ENCODE assay signal across 33 cellular contexts in the genomic region with DNA sequence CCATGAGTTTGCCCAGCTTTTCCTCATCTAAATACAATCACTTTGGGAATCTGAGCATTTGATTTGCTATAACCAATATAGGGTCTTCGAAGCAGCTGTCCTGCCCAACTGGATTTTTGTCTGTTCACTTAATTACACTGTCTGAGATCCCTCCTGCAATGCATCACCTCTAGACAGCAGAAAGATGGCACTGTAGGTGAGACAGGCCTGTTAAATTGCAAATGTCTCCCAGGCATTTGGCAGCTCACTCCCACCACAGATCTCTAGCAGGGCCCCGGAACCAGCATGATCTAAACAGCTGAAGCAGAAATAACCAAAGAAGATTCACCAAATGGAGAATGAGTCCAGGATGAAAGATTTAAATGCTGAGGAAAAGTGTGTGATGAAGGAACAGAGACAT. TPM values are rescaled to one million over a fixed set of nuclear protein-coding genes. Genes with fewer than 3 reads are reported as not detected.
DNase-seq lines count a peak whose midpoint lies in the region; FAIRE-seq and TF ChIP-seq lines count a peak whose summit lies in the region.
"Had no signal": no experiment of that assay in that cellular context is flagged by ENCODE, and none has a peak within 500 bp of the region (broad histone marks: within the 10 kb centered on the region; RNA-seq: fewer than 3 reads in every experiment).

No MANE protein-coding gene starts in this region.

- H3K79me1 ChIP-seq in H1 (ENCODE audit: low read depth, low read length): no peaks in the 10 kb centered on the region

- H3K4me3 ChIP-seq in GM12865 (ENCODE audit: low read depth, low read length) (no peak overlapping the region), OCI-LY1 (ENCODE audit: low read depth, low read length, poor library complexity, severe bottlenecking) (no peak overlapping the region), H1 (ENCODE audit: extremely low read depth in 1 of 4, insufficient read depth in 2 of 4, low read depth in 3 of 4, low read length in 4 of 4) (no peak overlapping the region)
- H3K4me3 ChIP-seq: body of pancreas, left lung, ovary, spleen had no signal

- no peak overlapping the region for H3K23ac ChIP-seq in H1 (ENCODE audit: insufficient read length)

- no peak overlapping the region for H4K5ac ChIP-seq in H1 (ENCODE audit: insufficient read length, low read depth, low read length)

- no peak overlapping the region for H3K27ac Mint-ChIP-seq in activated T-helper 2 cell treated with anti-CD3 and anti-CD28 coated beads, Interferon-gamma antibody, Interleukin-2, Interleukin-4, amounts not matched to agents 10 μg/mL and 5 μg/mL and 100 μg/mL, durations not matched to agents 14 hours and 24 hours and 36 hours
- H3K27ac Mint-ChIP-seq: activated CD4-positive, alpha-beta T cell treated with anti-CD3 and anti-CD28 coated beads for 36 hours; HFFc6; natural killer cell; stimulated activated effector memory CD8-positive, alpha-beta T cell treated with anti-CD3 and anti-CD28 coated beads, Interleukin-12 subunit alpha, Interleukin-12 subunit beta, amount 100 ng/mL, for 72 hours had no signal

- H3F3A ChIP-seq in OCI-LY1 (ENCODE audit: insufficient read depth, low read length): no peaks in the 10 kb centered on the region

- H3K9ac ChIP-seq in OCI-LY1 (ENCODE audit: low read length): no peak overlapping the region
- H3K9ac ChIP-seq in H1 (replicated peaks in 1 of 4; ENCODE audit: extremely low read depth in 1 of 4, low read depth in 3 of 4, low read length in 3 of 4): no peak overlapping the region

- peak overlapping the region; percentile 11; the same call in 1 of the 2 replicates for H2BK5ac ChIP-seq in H1 (ENCODE audit: low read depth, low read length)

- H3K14ac ChIP-seq in H1 (ENCODE audit: insufficient read length): no peak overlapping the region

- TF ChIP-seq CTCF in GM12865 (IDR thresholded peaks at IDR 0.05; ENCODE audit: insufficient read depth, low read depth, low read length, missing control alignments) (peak; percentile 5), OCI-LY1 (IDR thresholded peaks at IDR 0.05; ENCODE audit: low read length) (peak; percentile 26; the same call in 1 of the 2 replicates), H1 (IDR thresholded peaks at IDR 0.05; ENCODE audit: control extremely low read depth in 1 of 3, insufficient read depth in 1 of 3, low read depth in 1 of 3, low read length in 3 of 3) (peak in 1 of 3 experiments; percentile 29; a peak in 1 of 4 replicates)

- H3K9me2 ChIP-seq in OCI-LY1 (ENCODE audit: low read depth, low read length): no peaks in the 10 kb centered on the region

- WGBS in H1 (ENCODE audit: extremely low coverage in 1 of 2, insufficient coverage in 1 of 2, insufficient read length in 1 of 2, insufficient replicate concordance in 2 of 2, low coverage in 1 of 2, low lambda C conversion rate in 2 of 2, missing lambda C conversion rate in 1 of 2), 2 experiments: 92% methylated on average over 2 of the region's 2 CpGs; no CpG with 5 or more reads in 1 of the 2 experiments

- CTCF ChIA-PET in H1 (lab: Charles Lee; ENCODE audit: partially characterized antibody): interaction anchor here (0.5 to 4.9 kb wide), 12 partner anchors 11 to 172 kb away, joined by 3 to 52 read pairs (median 3); no protein-coding TSS in a partner anchor

- H3K79me2 ChIP-seq in OCI-LY1 (ENCODE audit: insufficient read depth, low read length) (no peaks in the 10 kb centered on the region), H1 (ENCODE audit: control insufficient read depth in 1 of 2, insufficient read depth in 2 of 2, low read length in 2 of 2) (no peaks in the 10 kb centered on the region)

- H3K9me3 Mint-ChIP-seq in activated T-helper 2 cell treated with anti-CD3 and anti-CD28 coated beads, Interferon-gamma antibody, Interleukin-2, Interleukin-4, amounts not matched to agents 10 μg/mL and 5 μg/mL and 100 μg/mL, durations not matched to agents 14 hours and 24 hours and 36 hours: no peaks in the 10 kb centered on the region
- H3K9me3 Mint-ChIP-seq: HFFc6; natural killer cell; stimulated activated effector memory CD8-positive, alpha-beta T cell treated with anti-CD3 and anti-CD28 coated beads, Interleukin-12 subunit alpha, Interleukin-12 subunit beta, amount 100 ng/mL, for 72 hours had no signal

- peaks cover 13% of the 10 kb centered on the region for H3K27me3 Mint-ChIP-seq in activated T-helper 2 cell treated with anti-CD3 and anti-CD28 coated beads, Interferon-gamma antibody, Interleukin-2, Interleukin-4, amounts not matched to agents 10 μg/mL and 5 μg/mL and 100 μg/mL, durations not matched to agents 14 hours and 24 hours and 36 hours (ENCODE audit: low read depth)

- no peak overlapping the region for H3K4me3 Mint-ChIP-seq in activated T-helper 2 cell treated with anti-CD3 and anti-CD28 coated beads, Interferon-gamma antibody, Interleukin-2, Interleukin-4, amounts not matched to agents 10 μg/mL and 5 μg/mL and 100 μg/mL, durations not matched to agents 14 hours and 24 hours and 36 hours (ENCODE audit: low read depth)
- H3K4me3 Mint-ChIP-seq: activated CD4-positive, alpha-beta T cell treated with anti-CD3 and anti-CD28 coated beads for 36 hours; HFFc6; natural killer cell; stimulated activated effector memory CD8-positive, alpha-beta T cell treated with anti-CD3 and anti-CD28 coated beads, Interleukin-12 subunit alpha, Interleukin-12 subunit beta, amount 100 ng/mL, for 72 hours had no signal

- no peaks in the 10 kb centered on the region for H3K4me1 ChIP-seq in OCI-LY1 (ENCODE audit: insufficient read depth, low read length, severe bottlenecking)
- H3K4me1 ChIP-seq in H1 (replicated peaks in 1 of 4; ENCODE audit: control insufficient read depth in 3 of 4, insufficient read depth in 4 of 4, low read length in 3 of 4): peaks cover 2 to 20% (median 14%) of the 10 kb centered on the region in 4 experiments
- H3K4me1 ChIP-seq: left lung, spleen had no signal

- H3K4me1 Mint-ChIP-seq in activated T-helper 2 cell treated with anti-CD3 and anti-CD28 coated beads, Interferon-gamma antibody, Interleukin-2, Interleukin-4, amounts not matched to agents 10 μg/mL and 5 μg/mL and 100 μg/mL, durations not matched to agents 14 hours and 24 hours and 36 hours (ENCODE audit: low read depth): no peaks in the 10 kb centered on the region
- H3K4me1 Mint-ChIP-seq: activated CD4-positive, alpha-beta T cell treated with anti-CD3 and anti-CD28 coated beads for 36 hours; natural killer cell; stimulated activated effector memory CD8-positive, alpha-beta T cell treated with anti-CD3 and anti-CD28 coated beads, Interleukin-12 subunit alpha, Interleukin-12 subunit beta, amount 100 ng/mL, for 72 hours had no signal

- no peaks in the 10 kb centered on the region for H3K36me3 ChIP-seq in OCI-LY1 (ENCODE audit: insufficient read depth, low read length)
- H3K36me3 ChIP-seq in H1 (ENCODE audit: control insufficient read depth in 2 of 4, insufficient read depth in 4 of 4, low read length in 3 of 4): no peaks in the 10 kb centered on the region
- H3K36me3 ChIP-seq: left lung, ovary, spleen had no signal

- DNase-seq in D341Med (ENCODE audit: low spot score): peak; percentile 43
- DNase-seq in GM12865 (ENCODE audit: low read depth): peak; percentile 18
- DNase-seq in H1 (ENCODE audit: low read depth in 1 of 2, low spot score in 2 of 2): no peak
- DNase-seq in MV-4-11 (lab: John Stamatoyannopoulos, UW): no peak
- DNase-seq in NCI-H2029 (lab: John Stamatoyannopoulos, UW): no peak
- DNase-seq in activated T-helper 2 cell treated with anti-CD3 and anti-CD28 coated beads, Interferon-gamma antibody, Interleukin-2, Interleukin-4, amounts not matched to agents 10 μg/mL and 5 μg/mL and 100 μg/mL, durations not matched to agents 14 hours and 24 hours and 36 hours (ENCODE audit: low spot score): no peak
- DNase-seq: ACHN; activated CD4-positive, alpha-beta T cell treated with anti-CD3 and anti-CD28 coated beads for 36 hours; activated CD8-positive, alpha-beta memory T cell treated with anti-CD3 and anti-CD28 coated beads for 24 hours; activated T-cell treated with anti-CD3 and anti-CD28 coated beads, Interleukin-2, amount 50 U/mL, for 1 hour; body of pancreas; cerebellar nuclear complex; effector CD4-positive, alpha-beta T cell; foreskin fibroblast; GF-D8; HFFc6; IMR-90; left lung; natural killer cell; NCI-H1417 treated with DMSO at 0.1 percent for 48 hours; NCI-H2171; ovary; retina; SHP77; spleen; stimulated activated CD4-positive, alpha-beta T cell treated with anti-CD3 and anti-CD28 coated beads, Interleukin-2, amount 100 ng/mL, for 48 hours; substantia nigra had no signal

- peak; percentile 19 for FAIRE-seq in H1 (lab: Jason Lieb, UNC)

- peak; percentile 13 to 44; a peak in 2 of 4 replicates for TF ChIP-seq RAD21 in H1 (IDR thresholded peaks at IDR 0.05 in 1 of 2, conservative IDR thresholded peaks at IDR 0.05 in 1 of 2; ENCODE audit: low read depth in 2 of 2, low read length in 2 of 2)

- H2BK15ac ChIP-seq in H1 (ENCODE audit: low read length): no peak overlapping the region

- H2BK12ac ChIP-seq in H1 (ENCODE audit: low read depth, low read length): 0 out of 2 replicates have a peak overlapping the region, but pooled peaks have one; percentile 81

- no peak overlapping the region for H2AK5ac ChIP-seq in H1 (ENCODE audit: low read depth, low read length)

- H2BK120ac ChIP-seq in H1 (replicated peaks; ENCODE audit: low read depth, low read length): no peak overlapping the region

- H3K4me2 ChIP-seq in OCI-LY1 (ENCODE audit: low read length) (no peak overlapping the region), H1 (ENCODE audit: insufficient read depth in 1 of 2, low read depth in 2 of 2, low read length in 2 of 2) (no peak overlapping the region)

- POLR2A ChIA-PET in H1 (lab: Charles Lee; ENCODE audit: partially characterized antibody): interaction anchor here (0.6 to 2.1 kb wide), 11 partner anchors 8 to 538 kb away, joined by 3 to 7 read pairs (median 3); partner anchors contain the start of gene INTS6

- no peak overlapping the region for H3K4ac ChIP-seq in H1 (replicated peaks; ENCODE audit: insufficient read length, low read depth, low read length)

- H2AFZ ChIP-seq in OCI-LY1 (ENCODE audit: low read length) (no peak overlapping the region), H1 (ENCODE audit: low read length) (no peak overlapping the region)

- H3K9me3 ChIP-seq in OCI-LY1 (ENCODE audit: low read length) (no peaks in the 10 kb centered on the region), H1 (ENCODE audit: insufficient read depth in 2 of 2, low read depth in 1 of 2, low read length in 1 of 2) (no peaks in the 10 kb centered on the region)
- H3K9me3 ChIP-seq: body of pancreas, left lung, ovary, spleen had no signal

- H4K8ac ChIP-seq in H1 (ENCODE audit: extremely low read depth, insufficient read depth, low read length): no peak overlapping the region

- no peaks in the 10 kb centered on the region for H4K20me1 ChIP-seq in OCI-LY1 (ENCODE audit: insufficient read depth, low read length)
- no peaks in the 10 kb centered on the region for H4K20me1 ChIP-seq in H1 (replicated peaks in 1 of 2; ENCODE audit: control insufficient read depth in 1 of 2, insufficient read depth in 2 of 2, low read length in 2 of 2)

- H3K27ac ChIP-seq in OCI-LY1 (ENCODE audit: low read depth, low read length, poor library complexity, severe bottlenecking) (no peak overlapping the region), H1 (ENCODE audit: low read depth, low read length) (no peak overlapping the region)
- H3K27ac ChIP-seq: body of pancreas, left lung, ovary, spleen had no signal

- no peak overlapping the region; the same call in 1 of the 2 replicates for H2BK20ac ChIP-seq in H1 (ENCODE audit: low read length)

- no peaks in the 10 kb centered on the region for H3K23me2 ChIP-seq in H1 (ENCODE audit: low read depth, low read length)

- H3K27me3 ChIP-seq in OCI-LY1 (ENCODE audit: insufficient read depth, low read length) (no peaks in the 10 kb centered on the region), H1 (replicated peaks in 1 of 4; ENCODE audit: control insufficient read depth in 3 of 4, extremely low read depth in 1 of 4, insufficient read depth in 3 of 4, low read length in 3 of 4) (no peaks in the 10 kb centered on the region)
- H3K27me3 ChIP-seq: body of pancreas, left lung, ovary, spleen had no signal

- H3K36me3 Mint-ChIP-seq in activated T-helper 2 cell treated with anti-CD3 and anti-CD28 coated beads, Interferon-gamma antibody, Interleukin-2, Interleukin-4, amounts not matched to agents 10 μg/mL and 5 μg/mL and 100 μg/mL, durations not matched to agents 14 hours and 24 hours and 36 hours (ENCODE audit: low read depth): no peaks in the 10 kb centered on the region
- H3K36me3 Mint-ChIP-seq: natural killer cell; stimulated activated effector memory CD8-positive, alpha-beta T cell treated with anti-CD3 and anti-CD28 coated beads, Interleukin-12 subunit alpha, Interleukin-12 subunit beta, amount 100 ng/mL, for 72 hours had no signal

- no peak overlapping the region for H3K56ac ChIP-seq in H1 (replicated peaks; ENCODE audit: insufficient read length, low read depth, low read length)

- intact Hi-C loops in activated T-helper 2 cell treated with anti-CD3 and anti-CD28 coated beads, Interferon-gamma antibody, Interleukin-2, Interleukin-4, amounts not matched to agents 10 μg/mL and 5 μg/mL and 100 μg/mL, durations not matched to agents 14 hours and 24 hours and 36 hours (cut with micrococcal nuclease): no loop called here

- H3K18ac ChIP-seq in H1 (ENCODE audit: extremely low read depth, low read length): no peak overlapping the region

- TF ChIP-seq POLR2A in H1 (IDR thresholded peaks at IDR 0.05; ENCODE audit: control extremely low read depth in 1 of 2, low read depth in 2 of 2, low read length in 2 of 2): no peak

- H4K91ac ChIP-seq in H1 (replicated peaks; ENCODE audit: insufficient read length, low read length): peak overlapping the region; percentile 7

- TF ChIP-seq EP300 in H1 (IDR thresholded peaks at IDR 0.05; ENCODE audit: borderline replicate concordance in 1 of 2, low read depth in 2 of 2, low read length in 2 of 2): no peak

RNA-seq across cellular contexts. Expression of gene SERPINE3, which starts 41.9 kb away (rescaled TPM):
- total RNA-seq in H1 (2021; fragmentation: NEBNext Ultra II Directional; extraction: Animal tissue kit (Norgen Biotek cat#: 25700)): 0.15 and 0.34 TPM in 2 replicates
- 1.0 and 1.1 TPM in 2 replicates for polyA plus RNA-seq in H1 (2011; rRNA removed)
- 0.76 TPM for polyA plus RNA-seq in H1 (2011; cell fraction: cytosol; rRNA removed)
- polyA plus RNA-seq in H1 (2011; cell fraction: nucleus; rRNA removed): 3.0 TPM
- polyA plus RNA-seq in H1 (2012, experiment 1 of 2): 0.39 to 0.69 TPM (median 0.64 TPM) in 3 of 4 replicates, not detected in the other
- polyA plus RNA-seq in H1 (2012, experiment 2 of 2): 0.16 TPM
- polyA plus RNA-seq in H1 (2013, experiment 1 of 2): 0.28 TPM
- 0.18 TPM for polyA plus RNA-seq in H1 (2013, experiment 2 of 2)
- 1.6 and 2.3 TPM in 2 replicates for polyA minus RNA-seq in H1 (2011; rRNA and poly(A)+ RNA removed)
- not detected for polyA minus RNA-seq in H1 (2011; cell fraction: cytosol; rRNA and poly(A)+ RNA removed)
- 2.0 TPM for polyA minus RNA-seq in H1 (2011; cell fraction: nucleus; rRNA and poly(A)+ RNA removed)
- total RNA-seq in activated T-helper 2 cell treated with anti-CD3 and anti-CD28 coated beads, Interferon-gamma antibody, Interleukin-2, Interleukin-4, amounts not matched to agents 10 μg/mL and 5 μg/mL and 100 μg/mL, durations not matched to agents 14 hours and 24 hours and 36 hours: not detected in 2 replicates
- total RNA-seq: activated CD4-positive, alpha-beta T cell treated with anti-CD3 and anti-CD28 coated beads for 36 hours; body of pancreas; HFFc6; IMR-90; left lung; M059J; natural killer cell had no signal
- polyA plus RNA-seq: BJ, esophagus, IMR-90, ovary, spleen, urinary bladder had no signal

Comparison
In these comparisons a context has a peak if more than half of its experiments do, and no peak if none do; other contexts are left out.
1. DNase-seq: peak in D341Med (single experiment) and GM12865 (single experiment); none in H1 (0 of 2), MV-4-11 (single experiment), NCI-H2029 (single experiment) and activated T-helper 2 cell treated with anti-CD3 and anti-CD28 coated beads, Interferon-gamma antibody, Interleukin-2, Interleukin-4, amounts not matched to agents 10 μg/mL and 5 μg/mL and 100 μg/mL, durations not matched to agents 14 hours and 24 hours and 36 hours (single experiment).